ENCODE assay signal across 8 cellular contexts in genomic region chr11:65014146-65014960, GRCh38. TPM values are rescaled to one million over a fixed set of nuclear protein-coding genes. Genes with fewer than 3 reads are reported as not detected.
DNase-seq lines count a peak whose midpoint lies in the region; ATAC-seq and TF ChIP-seq lines count a peak whose summit lies in the region.

Gene ARL2, plus strand, starts transcription at chr11:65014160. Its CDS starts 48 bp downstream, at chr11:65014208.

- no peaks in the 10 kb centered on the region for H3K9me3 ChIP-seq in right lobe of liver

- H3K27ac ChIP-seq in right lobe of liver: peak within 1 kb of the TSS; percentile 92 to 94 (median 94)

- ATAC-seq in GM19463 (IDR thresholded peaks at IDR 0.05; ENCODE audit: unreplicated experiment): peak; percentile 65
- peak; percentile 52 for ATAC-seq in HG03571 (IDR thresholded peaks at IDR 0.05; ENCODE audit: unreplicated experiment)
- peak; percentile 74 to 86 (median 80) for ATAC-seq in right lobe of liver

- intact Hi-C loops in right lobe of liver (cut with DNase I): no loop called here

- TF ChIP-seq POLR2A in right lobe of liver (IDR thresholded peaks at IDR 0.05): peak; percentile 13

- H3K27me3 ChIP-seq in right lobe of liver: no peaks in the 10 kb centered on the region

- peak; percentile 82 to 89 (median 84) for TF ChIP-seq CTCF in right lobe of liver (IDR thresholded peaks at IDR 0.05)

- no peak for DNase-seq in G401 (ENCODE audit: low spot score)
- peak; percentile 13 for DNase-seq in T-helper 22 cell (ENCODE audit: low read depth)
- no peak for DNase-seq in cerebellum (ENCODE audit: low spot score)
- DNase-seq in right lobe of liver: peak in 1 of 3 donors; percentile 74
- DNase-seq in stimulated activated CD8-positive, alpha-beta memory T cell treated with anti-CD3 and anti-CD28 coated beads, Interleukin-7, amount 100 ng/mL, for 4 hours (ENCODE audit: low read depth in 2 of 2): peak; percentile 17 to 52
- DNase-seq in HPDE6-E6E7 (ENCODE audit: extremely low spot score): no peak

- in situ Hi-C loops in G401 (cut with HindIII; ENCODE audit: low sequenced_read_pairs): no loop called here

- 0% methylated on average over 4 of the region's 82 CpGs for WGBS in right lobe of liver (ENCODE audit: insufficient coverage, low coverage, low lambda C conversion rate, missing lambda C conversion rate)

- peaks cover 0 to 6% (median 0%) of the 10 kb centered on the region in 4 donors for H3K4me1 ChIP-seq in right lobe of liver

- H3K4me3 ChIP-seq in right lobe of liver: peak within 1 kb of the TSS; percentile 76 to 90 (median 81)

- H3K36me3 ChIP-seq in right lobe of liver: peaks cover 0 to 3% (median 0%) of the 10 kb centered on the region in 4 donors

RNA-seq across cellular contexts. Expression of gene ARL2, which starts in this region (rescaled TPM):
- 175 and 216 TPM in 2 replicates for total RNA-seq in G401 (2014; rRNA removed; shearing (Covaris generic))
- total RNA-seq in cerebellum (35.3 TPM), right lobe of liver (10 to 100 TPM in 3 of 6 experiments, 1 to 10 TPM in 3; 7.3 to 26.2 (median 10.0) TPM)

Comparison
In these comparisons a context has a peak if more than half of its experiments do, and no peak if none do; other contexts are left out.
1. DNase-seq: peak in T-helper 22 cell (single experiment) and stimulated activated CD8-positive, alpha-beta memory T cell treated with anti-CD3 and anti-CD28 coated beads, Interleukin-7, amount 100 ng/mL, for 4 hours (2 of 2); none in G401 (single experiment), cerebellum (single experiment) and HPDE6-E6E7 (single experiment).
2. Peak in every context shown above with its lines, with median percentiles within 50 percentile points of each other: ATAC-seq.